In the genomic region with DNA sequence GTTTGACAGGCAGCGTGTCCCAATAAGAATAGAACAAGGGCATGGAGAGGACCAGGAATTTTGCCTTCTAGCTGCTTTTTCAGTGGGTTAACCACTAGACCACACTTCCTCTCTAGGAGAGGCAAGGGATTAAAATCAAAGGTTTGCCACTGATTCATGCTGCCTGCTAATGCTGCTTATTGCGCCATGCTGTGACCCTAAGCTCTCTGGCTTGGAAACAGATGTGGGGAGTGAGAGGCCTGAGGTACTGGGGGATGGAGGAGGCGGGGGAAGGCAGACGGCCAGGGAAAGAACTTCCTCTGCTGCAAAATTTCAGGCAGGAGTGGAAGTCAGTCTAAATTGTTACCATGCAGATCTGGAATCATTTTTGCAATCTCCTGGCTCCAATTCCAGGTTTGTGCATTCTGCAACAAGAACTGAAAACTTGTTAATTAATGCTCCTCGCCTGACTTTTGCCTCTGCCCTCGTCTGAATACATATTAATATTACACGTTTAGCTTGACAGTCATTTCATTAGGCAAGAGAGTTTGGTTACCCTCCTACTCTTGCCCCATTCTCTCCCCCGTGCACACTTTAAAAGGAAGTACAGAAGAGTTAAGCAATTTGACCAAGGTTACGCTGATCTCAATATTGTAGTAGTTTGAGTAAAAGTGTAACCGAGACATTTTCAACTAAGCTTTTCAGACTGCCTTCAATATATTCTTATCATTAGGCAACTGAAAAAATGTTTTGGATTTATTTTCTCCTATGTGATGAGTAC, we compare ENCODE assay signal across 8 cellular contexts.
DNase-seq lines count a peak whose midpoint lies in the region; ATAC-seq and TF ChIP-seq lines count a peak whose summit lies in the region.

No MANE protein-coding gene starts in this region.

- H3K4me1 ChIP-seq in upper lobe of right lung: peaks cover 23% of the 10 kb centered on the region

- H3K9me3 ChIP-seq in upper lobe of right lung: no peaks in the 10 kb centered on the region

- TF ChIP-seq CTCF in AG04449 (IDR thresholded peaks at IDR 0.05; ENCODE audit: insufficient read depth, low read length, missing control alignments): no peak
- TF ChIP-seq CTCF in upper lobe of right lung (IDR thresholded peaks at IDR 0.05): no peak

- intact Hi-C loops in upper lobe of right lung (cut with DNase I): no loop called here

- peak overlapping the region; percentile 70 for H3K27ac ChIP-seq in upper lobe of right lung

- DNase-seq in AG04449 (ENCODE audit: low read depth, low spot score) (peak; percentile 87), NCI-H226 (peak; percentile 88), cerebellar cortex (ENCODE audit: low spot score) (peak; percentile 1), medulla oblongata (ENCODE audit: extremely low spot score) (peak; percentile 87), upper lobe of right lung (peak; percentile 82), activated gamma-delta T cell (lab: John Stamatoyannopoulos, UW) (no peak), DMS53 treated with DMSO at 0.1 percent for 48 hours (lab: John Stamatoyannopoulos, UW; ENCODE audit: unreplicated experiment) (no peak)

- no peak overlapping the region for H3K4me3 ChIP-seq in AG04449 (ENCODE audit: low read depth, low read length)
- peak overlapping the region; percentile 8 for H3K4me3 ChIP-seq in upper lobe of right lung

- no peaks in the 10 kb centered on the region for H3K27me3 ChIP-seq in upper lobe of right lung

- POLR2A ChIA-PET in AG04449 (lab: Yijun Ruan, JAX): interaction anchor here (1.1 to 2.3 kb wide), 2 partner anchors 24 to 121 kb away, joined by 4 to 28 read pairs; partner anchors contain the start of gene SPRED1

- ATAC-seq in GM21576 (IDR thresholded peaks at IDR 0.05; ENCODE audit: unreplicated experiment) (peak; percentile 57), upper lobe of right lung (peak; percentile 77)

- CTCF ChIA-PET in AG04449 (lab: Yijun Ruan, JAX): interaction anchor here (1.0 kb wide), 1 partner anchor 43 kb away, joined by 3 read pairs; no protein-coding TSS in a partner anchor

- no peaks in the 10 kb centered on the region for H3K36me3 ChIP-seq in upper lobe of right lung

Comparison
In these comparisons a context has a peak if more than half of its experiments do, and no peak if none do; other contexts are left out.
1. DNase-seq: peak in AG04449 (single experiment), NCI-H226 (single experiment), cerebellar cortex (single experiment), medulla oblongata (single experiment) and upper lobe of right lung (single experiment); none in activated gamma-delta T cell (single experiment) and DMS53 treated with DMSO at 0.1 percent for 48 hours (single experiment).